ENCODE assay signal across 9 cellular contexts in the genomic region with DNA sequence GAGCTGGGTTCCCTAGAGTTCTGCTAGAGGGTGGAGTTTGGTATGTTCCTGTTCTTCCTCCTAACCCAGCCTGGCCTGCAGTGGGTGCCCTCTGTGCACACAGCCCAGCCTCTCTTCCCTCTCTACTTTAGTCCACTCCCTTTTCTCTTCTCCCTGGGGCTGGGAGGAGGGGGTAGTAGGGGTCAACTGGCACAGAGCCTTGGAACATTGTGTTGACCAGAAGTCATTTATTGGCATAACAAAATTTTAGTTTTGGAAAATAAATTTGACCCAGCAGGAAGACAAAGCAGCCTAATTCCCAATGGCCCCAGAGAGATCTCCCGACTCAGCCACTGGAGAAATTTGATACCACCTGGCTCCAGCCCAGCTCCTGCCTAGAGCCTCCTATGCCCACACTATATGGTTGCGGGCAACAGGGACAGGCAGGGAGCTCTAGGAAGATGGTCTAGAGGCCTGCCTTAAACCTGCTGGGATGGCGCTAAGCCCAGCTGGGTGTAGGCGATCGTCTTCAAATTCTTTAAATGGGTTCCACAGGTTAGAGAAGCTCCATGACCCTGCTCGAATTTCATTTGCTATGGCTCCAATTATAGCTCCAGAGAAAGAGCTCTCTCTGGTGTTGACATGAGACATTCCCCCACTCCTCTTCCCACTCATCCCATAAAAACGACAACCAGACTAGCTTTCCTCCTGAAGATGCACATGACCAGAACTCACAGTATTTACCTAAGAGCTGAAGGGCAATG. TPM values are rescaled to one million over a fixed set of nuclear protein-coding genes. Genes with fewer than 3 reads are reported as not detected.
DNase-seq lines count a peak whose midpoint lies in the region; ATAC-seq and TF ChIP-seq lines count a peak whose summit lies in the region.
"Had no signal": no experiment of that assay in that cellular context is flagged by ENCODE, and none has a peak within 500 bp of the region (broad histone marks: within the 10 kb centered on the region; RNA-seq: fewer than 3 reads in every experiment).

No MANE protein-coding gene starts in this region.

- peaks cover 24 to 29% of the 10 kb centered on the region in 2 donors for H3K36me3 ChIP-seq in stomach smooth muscle (ENCODE audit: control insufficient read depth in 2 of 2, insufficient read depth in 2 of 2, low read length in 2 of 2)
- H3K36me3 ChIP-seq in brain microvascular endothelial cell (replicated peaks): peaks cover 38% of the 10 kb centered on the region

- no peaks in the 10 kb centered on the region for H3K9me3 ChIP-seq in stomach smooth muscle (ENCODE audit: control insufficient read depth in 2 of 2, low read length in 2 of 2)

- peaks cover 65% of the 10 kb centered on the region for H3K4me1 ChIP-seq in stomach smooth muscle (ENCODE audit: control insufficient read depth, insufficient read depth, low read length)

- H3K27ac ChIP-seq in stomach smooth muscle (ENCODE audit: low read length): peak overlapping the region; percentile 99
- H3K27ac ChIP-seq in brain microvascular endothelial cell: no peak overlapping the region

- no peaks in the 10 kb centered on the region for H3K9me3 Mint-ChIP-seq in activated T-cell treated with anti-CD3 and anti-CD28 coated beads, Interleukin-2, amount 50 U/mL, for 72 hours

- H3K4me3 ChIP-seq in stomach smooth muscle (ENCODE audit: low read length in 2 of 2) (peak overlapping the region in 1 of 2 donors; percentile 54), brain microvascular endothelial cell (ENCODE audit: low read depth, low read length) (no peak overlapping the region)

- no peaks in the 10 kb centered on the region for H3K27me3 Mint-ChIP-seq in activated T-cell treated with anti-CD3 and anti-CD28 coated beads, Interleukin-2, amount 50 U/mL, for 72 hours (ENCODE audit: low read depth)

- no peak overlapping the region for H3K27ac Mint-ChIP-seq in activated T-cell treated with anti-CD3 and anti-CD28 coated beads, Interleukin-2, amount 50 U/mL, for 72 hours

- intact Hi-C loops in cardiac septum (cut with DNase I): loop anchor here (2.0 kb wide), 2 partner anchors 123 to 429 kb away; partner anchors contain the start of gene SIK3

- in situ Hi-C loops in brain microvascular endothelial cell (cut with HindIII; ENCODE audit: low pct_ligation_motif_present, low sequenced_read_pairs): no loop called here

- H3K9ac ChIP-seq in stomach smooth muscle (ENCODE audit: low read length in 2 of 2): peak overlapping the region; percentile 66 to 86

- H3K27me3 ChIP-seq in stomach smooth muscle (ENCODE audit: control insufficient read depth in 1 of 2, insufficient read depth in 2 of 2, low read length in 2 of 2): no peaks in the 10 kb centered on the region
- H3K27me3 ChIP-seq in brain microvascular endothelial cell (replicated peaks): no peaks in the 10 kb centered on the region

- DNase-seq in HT1080 (ENCODE audit: low read depth) (peak; percentile 64), SW480 (ENCODE audit: low spot score) (peak; percentile 30), cardiac septum (ENCODE audit: low spot score) (peak; percentile 72), brain microvascular endothelial cell (no peak), Ammon's horn (ENCODE audit: low spot score) (no peak)
- no peak for DNase-seq in activated T-cell treated with anti-CD3 and anti-CD28 coated beads, Interleukin-2, amount 50 U/mL, for 72 hours
- DNase-seq: T-helper 1 cell had no signal

- no peak for TF ChIP-seq CTCF in brain microvascular endothelial cell (IDR thresholded peaks at IDR 0.05; ENCODE audit: low read depth, low read length, missing control alignments)

- peaks cover 16 to 28% of the 10 kb centered on the region in 2 donors for H3K36me3 Mint-ChIP-seq in activated T-cell treated with anti-CD3 and anti-CD28 coated beads, Interleukin-2, amount 50 U/mL, for 72 hours (ENCODE audit: insufficient read depth in 2 of 2)

- H3K4me1 Mint-ChIP-seq in activated T-cell treated with anti-CD3 and anti-CD28 coated beads, Interleukin-2, amount 50 U/mL, for 72 hours (ENCODE audit: low read depth): peaks cover 8% of the 10 kb centered on the region

- H3K4me3 Mint-ChIP-seq in activated T-cell treated with anti-CD3 and anti-CD28 coated beads, Interleukin-2, amount 50 U/mL, for 72 hours: no peak overlapping the region

- ATAC-seq in activated T-cell treated with anti-CD3 and anti-CD28 coated beads, Interleukin-2, amount 50 U/mL, for 72 hours (replicated peaks in 1 of 2): no peak
- no peak for ATAC-seq in HG02852 (IDR thresholded peaks at IDR 0.05; ENCODE audit: unreplicated experiment)

RNA-seq across cellular contexts. Expression of gene PCSK7, which starts 9.9 kb away (rescaled TPM):
- 39.6 and 45.7 TPM in 2 replicates for total RNA-seq in HT1080 (2014; rRNA removed; shearing (Covaris generic))
- polyA plus RNA-seq in HT1080 (2015; cell fraction: cytosol; rRNA removed): 23.4 and 26.4 TPM in 2 replicates
- polyA plus RNA-seq in HT1080 (2015; cell fraction: nucleus; rRNA removed): 62.4 and 77.0 TPM in 2 replicates
- 45.5 TPM for total RNA-seq in cardiac septum
- 100 to 1,000 TPM; 139 to 147 TPM for total RNA-seq in activated T-cell treated with anti-CD3 and anti-CD28 coated beads, Interleukin-2, amount 50 U/mL, for 72 hours

RNA-seq across cellular contexts. Expression of gene RNF214, which starts 10.5 kb away (rescaled TPM):
- total RNA-seq in HT1080 (2014; rRNA removed; shearing (Covaris generic)): 7.5 and 9.3 TPM in 2 replicates
- 13.8 and 15.5 TPM in 2 replicates for polyA plus RNA-seq in HT1080 (2015; cell fraction: cytosol; rRNA removed)
- polyA plus RNA-seq in HT1080 (2015; cell fraction: nucleus; rRNA removed): 24.4 and 28.0 TPM in 2 replicates
- 27.6 TPM for total RNA-seq in cardiac septum
- total RNA-seq in activated T-cell treated with anti-CD3 and anti-CD28 coated beads, Interleukin-2, amount 50 U/mL, for 72 hours: 10 to 100 TPM; 30.7 to 33.5 TPM

RNA-seq across cellular contexts. Expression of gene TAGLN, which starts 22.8 kb away (rescaled TPM):
- 26.6 and 29.8 TPM in 2 replicates for total RNA-seq in HT1080 (2014; rRNA removed; shearing (Covaris generic))
- 45.6 and 57.0 TPM in 2 replicates for polyA plus RNA-seq in HT1080 (2015; cell fraction: cytosol; rRNA removed)
- polyA plus RNA-seq in HT1080 (2015; cell fraction: nucleus; rRNA removed): 36.7 and 41.3 TPM in 2 replicates
- 317 TPM for total RNA-seq in cardiac septum
- total RNA-seq in activated T-cell treated with anti-CD3 and anti-CD28 coated beads, Interleukin-2, amount 50 U/mL, for 72 hours: 1 to 10 TPM; 7.2 to 8.9 TPM

RNA-seq across cellular contexts. Expression of gene SIDT2, which starts 43.4 kb away (rescaled TPM):
- 3.0 and 4.3 TPM in 2 replicates for total RNA-seq in HT1080 (2014; rRNA removed; shearing (Covaris generic))
- polyA plus RNA-seq in HT1080 (2015; cell fraction: cytosol; rRNA removed): 11.2 and 13.0 TPM in 2 replicates
- 26.1 and 29.0 TPM in 2 replicates for polyA plus RNA-seq in HT1080 (2015; cell fraction: nucleus; rRNA removed)
- 25.3 TPM for total RNA-seq in cardiac septum
- 10 to 100 TPM; 32.0 to 40.3 TPM for total RNA-seq in activated T-cell treated with anti-CD3 and anti-CD28 coated beads, Interleukin-2, amount 50 U/mL, for 72 hours

Comparison
In these comparisons a context has a peak if more than half of its experiments do, and no peak if none do; other contexts are left out.
1. DNase-seq: peak in HT1080 (single experiment), SW480 (single experiment) and cardiac septum (single experiment); none in brain microvascular endothelial cell (single experiment), activated T-cell treated with anti-CD3 and anti-CD28 coated beads, Interleukin-2, amount 50 U/mL, for 72 hours (0 of 2) and Ammon's horn (single experiment).
2. RNA of gene TAGLN, which starts 22.8 kb away (total RNA-seq): 317 TPM in cardiac septum (single experiment); 26.6 to 29.8 TPM in HT1080 and 7.2 to 8.9 TPM in activated T-cell treated with anti-CD3 and anti-CD28 coated beads, Interleukin-2, amount 50 U/mL, for 72 hours; every median in the first group is over 10 times any median in the second.